1 cellular context compared by ENCODE assay signal in genomic region chr7:106562711-106563366, GRCh38.
TF ChIP-seq lines count a peak whose summit lies in the region.

No MANE protein-coding gene starts in this region.

TF ChIP-seq in K562, 482 proteins besides CTCF, POLR2A, EP300 and RAD21 (continued from another document and continues in another):
- no peak for TF ChIP-seq ELF4 (CRISPR knock-in tag; IDR thresholded peaks at IDR 0.05)
- TF ChIP-seq DPF2 (IDR thresholded peaks at IDR 0.05), result peak; percentile 92
- no peak for TF ChIP-seq ZFX (CRISPR knock-in tag; IDR thresholded peaks at IDR 0.05)
- no peak for TF ChIP-seq CEBPZ (IDR thresholded peaks at IDR 0.05; ENCODE audit: borderline replicate concordance, low read depth, low read length)
- TF ChIP-seq ZNF3 (CRISPR knock-in tag; IDR thresholded peaks at IDR 0.05), result no peak
- no peak for TF ChIP-seq OTX1 (CRISPR knock-in tag; IDR thresholded peaks at IDR 0.05)
- peak; percentile 25; the same call in 1 of the 2 replicates for TF ChIP-seq ZBTB2 (IDR thresholded peaks at IDR 0.05)
- peak; percentile 15; the same call in 1 of the 2 replicates for TF ChIP-seq MTA3 (IDR thresholded peaks at IDR 0.05; ENCODE audit: borderline replicate concordance)
- peak; percentile 38; the same call in 1 of the 2 replicates for TF ChIP-seq ZNF239 (CRISPR knock-in tag; IDR thresholded peaks at IDR 0.05)
- peak; percentile 89 for TF ChIP-seq CXXC5 (CRISPR knock-in tag; IDR thresholded peaks at IDR 0.05)
- TF ChIP-seq HDAC1 (IDR thresholded peaks at IDR 0.05), result peak in 1 of 2 experiments; percentile 31; a peak in 1 of 4 replicates
- no peak for TF ChIP-seq ZNF23 (CRISPR knock-in tag; IDR thresholded peaks at IDR 0.05)
- peak; percentile 83; the same call in 1 of the 2 replicates for TF ChIP-seq NBN (IDR thresholded peaks at IDR 0.05; ENCODE audit: low read depth)
- TF ChIP-seq CC2D1A (IDR thresholded peaks at IDR 0.05), result 0 out of 2 replicates have a peak, but pooled peaks have one; percentile 14
- TF ChIP-seq RNF2 (IDR thresholded peaks at IDR 0.05), result peak; percentile 61; the same call in 1 of the 2 replicates
- peak; percentile 77 for TF ChIP-seq SOX6 (IDR thresholded peaks at IDR 0.05)
- peak in 1 of 2 experiments; percentile 40; a peak in 1 of 4 replicates for TF ChIP-seq ZNF318 (IDR thresholded peaks at IDR 0.05; ENCODE audit: borderline replicate concordance in 1 of 2, low read depth in 1 of 2)
- peak; percentile 69; the same call in 1 of the 2 replicates for TF ChIP-seq RNF219 (CRISPR knock-in tag; IDR thresholded peaks at IDR 0.05)
- no peak for TF ChIP-seq ZNF780A (CRISPR knock-in tag; IDR thresholded peaks at IDR 0.05)
- 0 out of 4 replicates have a peak, but pooled peaks of 1 of the 2 experiments have one; percentile 30 for TF ChIP-seq TBL1XR1 (IDR thresholded peaks at IDR 0.05; ENCODE audit: low read length in 2 of 2)
- peak; percentile 55 for TF ChIP-seq MTA2 (IDR thresholded peaks at IDR 0.05; ENCODE audit: low read depth)
- peak; percentile 68 for TF ChIP-seq TAL1 (IDR thresholded peaks at IDR 0.05)
- TF ChIP-seq TARDBP (IDR thresholded peaks at IDR 0.05), result no peak
- TF ChIP-seq NKRF (IDR thresholded peaks at IDR 0.05; ENCODE audit: borderline replicate concordance), result no peak
- TF ChIP-seq DMBX1 (CRISPR knock-in tag; IDR thresholded peaks at IDR 0.05; ENCODE audit: borderline replicate concordance), result 0 out of 2 replicates have a peak, but pooled peaks have one; percentile 28
- TF ChIP-seq SMAD4 (CRISPR knock-in tag; conservative IDR thresholded peaks at IDR 0.05), result 0 out of 2 replicates have a peak, but pooled peaks have one; percentile 15
- TF ChIP-seq MEIS2 (IDR thresholded peaks at IDR 0.05; ENCODE audit: partially characterized antibody), result peak; percentile 65
- TF ChIP-seq GMEB1 (CRISPR knock-in tag; IDR thresholded peaks at IDR 0.05), result 0 out of 2 replicates have a peak, but pooled peaks have one; percentile 31
- peak; percentile 63 to 71; a peak in 3 of 4 replicates for TF ChIP-seq TRIM24 (IDR thresholded peaks at IDR 0.05)
- no peak for TF ChIP-seq POLR2H (tag; IDR thresholded peaks at IDR 0.05; ENCODE audit: low read depth)
- TF ChIP-seq ZNF644 (tag; IDR thresholded peaks at IDR 0.05; ENCODE audit: low read depth), result peak; percentile 66
- no peak for TF ChIP-seq CEBPG (CRISPR knock-in tag; IDR thresholded peaks at IDR 0.05)
- TF ChIP-seq CEBPG (tag; conservative IDR thresholded peaks at IDR 0.05 in 1 of 2, IDR thresholded peaks at IDR 0.05 in 1 of 2), result peak; percentile 46 to 61; a peak in 3 of 4 replicates
- TF ChIP-seq FOXJ2 (tag; IDR thresholded peaks at IDR 0.05), result peak; percentile 77
- no peak for TF ChIP-seq ZNF212 (CRISPR knock-in tag; IDR thresholded peaks at IDR 0.05)
- no peak for TF ChIP-seq ATF1 (CRISPR knock-in tag; IDR thresholded peaks at IDR 0.05)
- peak; percentile 72 for TF ChIP-seq ATF1 (tag; IDR thresholded peaks at IDR 0.05)
- TF ChIP-seq ARID1B (IDR thresholded peaks at IDR 0.05), result peak; percentile 86
- peak; percentile 54; the same call in 1 of the 2 replicates for TF ChIP-seq HLTF (IDR thresholded peaks at IDR 0.05)
- TF ChIP-seq JUND (IDR thresholded peaks at IDR 0.05; ENCODE audit: borderline replicate concordance, low read depth, low read length), result peak; percentile 78
- TF ChIP-seq JUND (tag; IDR thresholded peaks at IDR 0.05; ENCODE audit: borderline replicate concordance, low read depth, low read length), result peak; percentile 33; the same call in 1 of the 3 replicates
- TF ChIP-seq ZNF124 (CRISPR knock-in tag; IDR thresholded peaks at IDR 0.05), result no peak
- TF ChIP-seq ETS2 (tag; IDR thresholded peaks at IDR 0.05; ENCODE audit: borderline replicate concordance, poor library complexity, severe bottlenecking), result no peak
- TF ChIP-seq ZNF24 (IDR thresholded peaks at IDR 0.05), result 0 out of 2 replicates have a peak, but pooled peaks have one; percentile 10
- peak; percentile 64; the same call in 1 of the 2 replicates for TF ChIP-seq HDAC2 (IDR thresholded peaks at IDR 0.05)
- TF ChIP-seq TCF3 (CRISPR knock-in tag; IDR thresholded peaks at IDR 0.05), result no peak
- TF ChIP-seq JUN (IDR thresholded peaks at IDR 0.05; ENCODE audit: borderline replicate concordance, low read depth, low read length), result 0 out of 2 replicates have a peak, but pooled peaks have one; percentile 61
- TF ChIP-seq JUN (CRISPR knock-in tag; IDR thresholded peaks at IDR 0.05; ENCODE audit: borderline replicate concordance), result no peak
